10 cellular contexts compared by ENCODE assay signal in the genomic region with DNA sequence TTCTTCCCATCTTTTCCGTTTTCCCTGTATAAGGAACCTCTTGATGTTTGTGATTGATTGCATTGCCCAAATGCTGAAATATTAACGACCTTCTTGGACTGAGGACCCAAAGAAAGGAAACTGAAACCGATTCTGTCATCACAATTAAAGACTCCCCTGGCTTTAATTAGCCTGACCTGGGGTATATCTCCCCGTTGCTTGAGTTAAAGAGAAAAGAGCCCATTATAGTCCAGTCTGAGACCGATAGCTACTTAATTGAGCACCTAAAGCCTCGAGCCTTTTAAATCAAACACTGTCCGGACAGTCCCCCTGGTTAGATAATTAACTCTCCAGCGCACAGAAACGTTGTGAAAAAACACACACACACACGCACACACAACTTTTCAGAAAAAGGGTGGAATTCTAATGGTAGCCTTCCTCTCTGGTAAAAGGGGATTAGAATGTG. TPM values are rescaled to one million over a fixed set of nuclear protein-coding genes. Genes with fewer than 3 reads are reported as not detected.
DNase-seq lines count a peak whose midpoint lies in the region; ATAC-seq and TF ChIP-seq lines count a peak whose summit lies in the region.
"Had no signal": no experiment of that assay in that cellular context is flagged by ENCODE, and none has a peak within 500 bp of the region (broad histone marks: within the 10 kb centered on the region; RNA-seq: fewer than 3 reads in every experiment).

No MANE protein-coding gene starts in this region.

- H2AFZ ChIP-seq in OCI-LY1 (ENCODE audit: low read length), result no peak overlapping the region

- H3K9me3 ChIP-seq in OCI-LY1 (ENCODE audit: low read length) (no peaks in the 10 kb centered on the region), psoas muscle (no peaks in the 10 kb centered on the region)

- H3K4me1 ChIP-seq in OCI-LY1 (ENCODE audit: insufficient read depth, low read length, severe bottlenecking) (peaks cover 50% of the 10 kb centered on the region), psoas muscle (peaks cover 40% of the 10 kb centered on the region)

- no peaks in the 10 kb centered on the region for H3K79me2 ChIP-seq in OCI-LY1 (ENCODE audit: insufficient read depth, low read length)

- ATAC-seq in psoas muscle, result no peak

- DNase-seq in GM03348 (ENCODE audit: low spot score), result peak; percentile 18
- DNase-seq in fibroblast of mammary gland (ENCODE audit: low read depth), result no peak
- DNase-seq in psoas muscle, result no peak
- no peak for DNase-seq in GM19240 (ENCODE audit: insufficient read length, low spot score)
- DNase-seq in substantia nigra (lab: John Stamatoyannopoulos, UW), result no peak
- DNase-seq in Ammon's horn (ENCODE audit: low spot score), result no peak
- no peak for DNase-seq in NCI-H524 treated with DMSO at 0.1 percent for 48 hours (lab: John Stamatoyannopoulos, UW)
- DNase-seq: activated T-cell treated with anti-CD3 and anti-CD28 coated beads, Interleukin-2, amount 50 U/mL, for 1 hour; GF-D8 had no signal

- peak overlapping the region; percentile 82 for H3K4me2 ChIP-seq in OCI-LY1 (ENCODE audit: low read length)

- no peaks in the 10 kb centered on the region for H3K9me2 ChIP-seq in OCI-LY1 (ENCODE audit: low read depth, low read length)

- H3K9ac ChIP-seq in OCI-LY1 (ENCODE audit: low read length), result peak overlapping the region; percentile 2; the same call in 1 of the 2 replicates

- TF ChIP-seq CTCF in OCI-LY1 (IDR thresholded peaks at IDR 0.05; ENCODE audit: low read length) (no peak), fibroblast of mammary gland (conservative IDR thresholded peaks at IDR 0.05; ENCODE audit: control insufficient read depth, insufficient read depth, low read depth, low read length) (no peak), psoas muscle (IDR thresholded peaks at IDR 0.05) (no peak)

- H3K27ac ChIP-seq in OCI-LY1 (ENCODE audit: low read depth, low read length, poor library complexity, severe bottlenecking) (peak overlapping the region; percentile 45), psoas muscle (no peak overlapping the region), substantia nigra (ENCODE audit: low read depth, low read length, poor library complexity, severe bottlenecking) (no peak overlapping the region)

- H3K4me3 ChIP-seq in OCI-LY1 (ENCODE audit: low read depth, low read length, poor library complexity, severe bottlenecking), result peak overlapping the region; percentile 64
- peak overlapping the region; percentile 27 for H3K4me3 ChIP-seq in fibroblast of mammary gland (ENCODE audit: control insufficient read depth, low read depth, low read length)
- peak overlapping the region; percentile 71 for H3K4me3 ChIP-seq in psoas muscle

- H4K20me1 ChIP-seq in OCI-LY1 (ENCODE audit: insufficient read depth, low read length), result no peaks in the 10 kb centered on the region

- no peaks in the 10 kb centered on the region for H3K27me3 ChIP-seq in OCI-LY1 (ENCODE audit: insufficient read depth, low read length)
- no peaks in the 10 kb centered on the region for H3K27me3 ChIP-seq in psoas muscle (ENCODE audit: insufficient read depth in 3 of 3, low read length in 2 of 3)

- peaks cover 6% of the 10 kb centered on the region for H3F3A ChIP-seq in OCI-LY1 (ENCODE audit: insufficient read depth, low read length)

- H3K36me3 ChIP-seq in OCI-LY1 (ENCODE audit: insufficient read depth, low read length) (peaks cover 53% of the 10 kb centered on the region), psoas muscle (ENCODE audit: insufficient read depth in 1 of 2, low read depth in 1 of 2) (peaks cover 2 to 47% of the 10 kb centered on the region in 2 donors)

- intact Hi-C loops in psoas muscle (cut with DNase I), result no loop called here

- WGBS in psoas muscle, 3 donors, result 44 to 59% (median 53%) methylated on average over 10 of the region's 10 CpGs

RNA-seq across cellular contexts. Expression of a gene that starts 8.0 kb away (rescaled TPM):
- total RNA-seq in psoas muscle, result 10 to 100 TPM; 25.2 to 32.3 (median 28.3) TPM
- 10 to 100 TPM; 19.8 to 75.9 (median 40.1) TPM for polyA plus RNA-seq in psoas muscle
